ENCODE assay signal across 11 cellular contexts in the genomic region with DNA sequence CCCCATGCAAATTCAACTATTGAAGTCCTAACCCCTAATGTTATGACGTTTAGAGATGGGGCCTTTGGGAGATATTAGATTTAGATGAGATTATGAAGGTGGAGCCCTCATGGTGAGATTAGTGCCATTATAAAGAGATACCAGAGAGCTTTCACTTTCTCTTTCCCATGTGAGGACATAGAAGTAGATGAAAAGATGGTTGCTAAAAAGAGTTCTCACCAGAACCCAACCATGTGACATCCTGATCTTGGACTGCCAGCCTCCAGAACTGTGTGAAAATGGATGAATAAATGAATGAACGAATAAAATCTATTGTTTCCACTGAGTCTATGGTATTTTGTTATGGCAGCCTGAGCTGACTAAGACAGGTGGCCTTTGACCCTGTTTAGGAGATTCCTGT. TPM values are rescaled to one million over a fixed set of nuclear protein-coding genes. Genes with fewer than 3 reads are reported as not detected.
DNase-seq lines count a peak whose midpoint lies in the region; ATAC-seq, FAIRE-seq and TF ChIP-seq lines count a peak whose summit lies in the region.
"Had no signal": no experiment of that assay in that cellular context is flagged by ENCODE, and none has a peak within 500 bp of the region (broad histone marks: within the 10 kb centered on the region; RNA-seq: fewer than 3 reads in every experiment).

No MANE protein-coding gene starts in this region.

- H3K36me3 Mint-ChIP-seq in naive B cell: no peaks in the 10 kb centered on the region

- TF ChIP-seq CTCF in KMS-11 (conservative IDR thresholded peaks at IDR 0.05; ENCODE audit: low read depth, low read length) (no peak), GM20000 (IDR thresholded peaks at IDR 0.05; ENCODE audit: extremely low read depth, missing control alignments) (no peak)

- peaks cover 29% of the 10 kb centered on the region for H3K4me1 ChIP-seq in KMS-11 (ENCODE audit: low read depth, poor library complexity, severe bottlenecking)

- no peak for FAIRE-seq in GM12892 (lab: Jason Lieb, UNC)

- H3K4me3 Mint-ChIP-seq in naive B cell: peak overlapping the region in 5 of 8 donors; percentile 23 to 60 (median 55)

- no peak overlapping the region for H3K4me3 ChIP-seq in KMS-11 (IDR thresholded peaks at IDR 0.05; ENCODE audit: insufficient read depth, low read depth, low read length)

- DNase-seq in naive B cell (no peak), GM12892 (ENCODE audit: insufficient read length) (no peak), GM20000 (ENCODE audit: low spot score) (no peak), head of caudate nucleus (no peak), NCI-H2107 (lab: John Stamatoyannopoulos, UW) (no peak)
- DNase-seq: cerebellar nuclear complex, occipital lobe, PC-3 had no signal

- no peaks in the 10 kb centered on the region for H3K36me3 ChIP-seq in KMS-11 (ENCODE audit: insufficient read depth)

- H2AFZ ChIP-seq in KMS-11 (ENCODE audit: low read depth): no peak overlapping the region; the same call in 1 of the 2 replicates

- no peak overlapping the region for H3K27ac ChIP-seq in KMS-11

- H3K27me3 ChIP-seq in KMS-11 (ENCODE audit: insufficient read depth, low read depth): no peaks in the 10 kb centered on the region

- no peaks in the 10 kb centered on the region for H3K27me3 Mint-ChIP-seq in naive B cell

- H3K9ac ChIP-seq in KMS-11: no peak overlapping the region

- peak overlapping the region; percentile 31; the same call in 1 of the 2 replicates for H3K4me2 ChIP-seq in KMS-11

- no peak for TF ChIP-seq POLR2A in GM12892 (IDR thresholded peaks at IDR 0.05; ENCODE audit: low read depth, low read length)

- intact Hi-C loops in head of caudate nucleus (cut with DNase I): no loop called here

- peaks cover 43 to 50% (median 45%) of the 10 kb centered on the region in 3 donors for H3K4me1 Mint-ChIP-seq in naive B cell

- ATAC-seq in GM18868 (IDR thresholded peaks at IDR 0.05; ENCODE audit: unreplicated experiment): peak; percentile 34
- ATAC-seq in GM21786 (IDR thresholded peaks at IDR 0.05; ENCODE audit: unreplicated experiment): peak; percentile 43
- no peak for ATAC-seq in naive B cell (ENCODE audit: low read depth in 2 of 2)
- ATAC-seq: PC-3 had no signal

- H3K79me2 ChIP-seq in KMS-11 (ENCODE audit: insufficient read depth, low read depth): no peaks in the 10 kb centered on the region

- H3K9me3 Mint-ChIP-seq in naive B cell: peaks cover 0 to 10% (median 2%) of the 10 kb centered on the region in 7 donors

- no peaks in the 10 kb centered on the region for H4K20me1 ChIP-seq in KMS-11 (ENCODE audit: insufficient read depth)

- H3K27ac Mint-ChIP-seq in naive B cell: peak overlapping the region; percentile 36 to 94 (median 82)

RNA-seq across cellular contexts. Expression of a gene that starts 50.6 kb away (rescaled TPM):
- polyA plus RNA-seq in naive B cell (ENCODE audit: low read depth in 6 of 6): 1 to 10 TPM in 5 of 6 donors, under 1 TPM in 1; 0.71 to 2.3 (median 1.1) TPM
- 2.7 TPM for polyA plus RNA-seq in GM12892 (2012; ENCODE audit: missing spikeins)

Comparison
In these comparisons a context has a peak if more than half of its experiments do, and no peak if none do; other contexts are left out.
1. ATAC-seq: peak in GM18868 (single experiment) and GM21786 (single experiment); none in naive B cell (0 of 2).